32 cellular contexts compared by ENCODE assay signal in genomic region chr1:26213335-26213905, GRCh38. TPM values are rescaled to one million over a fixed set of nuclear protein-coding genes. Genes with fewer than 3 reads are reported as not detected.
"Had no signal": no experiment of that assay in that cellular context is flagged by ENCODE, and none has a peak within 500 bp of the region (broad histone marks: within the 10 kb centered on the region; RNA-seq: fewer than 3 reads in every experiment).

No MANE protein-coding gene starts in this region.

- DNase-seq: activated B cell treated with CpG ODN at 0.5 μM for 24 hours; activated CD4-positive, alpha-beta T cell treated with anti-CD3 and anti-CD28 coated beads for 4 hours; activated CD4-positive, alpha-beta T cell treated with anti-CD3 and anti-CD28 coated beads, Interleukin-2, amount 10 ng/mL, durations not matched to agents 24 days and 14 days; activated CD4-positive, alpha-beta T cell treated with anti-CD3 and anti-CD28 coated beads, Interleukin-2, amount 50 U/mL, for 1 hour; activated CD4-positive, alpha-beta T cell treated with anti-CD3 and anti-CD28 coated beads, Interleukin-2, amount 50 U/mL, for 48 hours; activated CD4-positive, CD25-positive, alpha-beta regulatory T cell treated with anti-CD3 and anti-CD28 coated beads, Interleukin-2, amount 50 U/mL, for 72 hours; activated CD8-positive, alpha-beta memory T cell treated with anti-CD3 and anti-CD28 coated beads, Interleukin-2, amount 50 U/mL, for 4 hours; activated CD8-positive, alpha-beta T cell treated with anti-CD3 and anti-CD28 coated beads for 36 hours; activated gamma-delta T cell treated with Interleukin-2 at 50 U/mL for 16 hours; activated naive CD4-positive, alpha-beta T cell; activated naive CD4-positive, alpha-beta T cell treated with anti-CD3 and anti-CD28 coated beads for 36 hours; activated naive CD8-positive, alpha-beta T cell treated with anti-CD3 and anti-CD28 coated beads, Interleukin-2, amount 10 ng/mL, durations not matched to agents 7 days and 5 days; activated naive CD8-positive, alpha-beta T cell treated with anti-CD3 and anti-CD28 coated beads, Interleukin-2, amount 50 U/mL, for 24 hours; activated T-cell treated with anti-CD3 and anti-CD28 coated beads for 4 hours; activated T-cell treated with anti-CD3 and anti-CD28 coated beads, Interleukin-2, amount 50 U/mL, for 1 hour; activated T-cell treated with anti-CD3 and anti-CD28 coated beads, Interleukin-2, amount 50 U/mL, for 4 hours; activated T-cell treated with anti-CD3 and anti-CD28 coated beads, Interleukin-2, amount 50 U/mL, for 72 hours; amygdala; anterior cingulate cortex; caudate nucleus; cerebellar nuclear complex; colonic mucosa; T-helper 1 cell; T-helper 2 cell; T-helper 9 cell had no signal

RNA-seq across cellular contexts. Expression of gene CATSPER4, which starts 23.0 kb away (rescaled TPM):
- total RNA-seq: activated B cell treated with CpG ODN at 0.5 μM for 24 hours; activated CD4-positive, alpha-beta T cell treated with anti-CD3 and anti-CD28 coated beads, Interleukin-2, amount 10 ng/mL, durations not matched to agents 24 days and 14 days; activated CD8-positive, alpha-beta memory T cell treated with anti-CD3 and anti-CD28 coated beads for 36 hours; activated CD8-positive, alpha-beta T cell treated with anti-CD3 and anti-CD28 coated beads for 36 hours; activated naive CD4-positive, alpha-beta T cell treated with anti-CD3 and anti-CD28 coated beads for 36 hours; activated naive CD8-positive, alpha-beta T cell treated with anti-CD3 and anti-CD28 coated beads, Interleukin-2, amount 10 ng/mL, durations not matched to agents 7 days and 5 days; activated T-cell treated with anti-CD3 and anti-CD28 coated beads, Interleukin-2, amount 50 U/mL, for 4 hours; activated T-helper 1 cell treated with anti-CD3 and anti-CD28 coated beads, Interleukin-12 subunit alpha, Interleukin-12 subunit beta, Interleukin-2, Interleukin-4 antibody, amounts not matched to agents 30 ng/mL and 10 ng/mL and 1 ng/mL, durations not matched to agents 14 hours and 24 hours and 36 hours; activated T-helper 17 cell treated with anti-CD3 and anti-CD28 coated beads, Interleukin-2, amount 50 U/mL, for 72 hours; ascending aorta; cardiac muscle cell; chondrocyte; colonic mucosa had no signal

RNA-seq across cellular contexts. Expression of gene CNKSR1, which starts 36.1 kb away (rescaled TPM):
- total RNA-seq: ascending aorta had no signal

RNA-seq across cellular contexts. Expression of gene ZNF593OS, which starts 41.8 kb away (rescaled TPM):
- total RNA-seq: activated B cell treated with CpG ODN at 0.5 μM for 24 hours; activated CD4-positive, alpha-beta T cell treated with anti-CD3 and anti-CD28 coated beads, Interleukin-2, amount 10 ng/mL, durations not matched to agents 24 days and 14 days; activated CD8-positive, alpha-beta memory T cell treated with anti-CD3 and anti-CD28 coated beads for 36 hours; activated CD8-positive, alpha-beta T cell treated with anti-CD3 and anti-CD28 coated beads for 36 hours; activated naive CD4-positive, alpha-beta T cell treated with anti-CD3 and anti-CD28 coated beads for 36 hours; activated naive CD8-positive, alpha-beta T cell treated with anti-CD3 and anti-CD28 coated beads, Interleukin-2, amount 10 ng/mL, durations not matched to agents 7 days and 5 days; activated T-cell treated with anti-CD3 and anti-CD28 coated beads, Interleukin-2, amount 50 U/mL, for 4 hours; activated T-cell treated with anti-CD3 and anti-CD28 coated beads, Interleukin-2, amount 50 U/mL, for 72 hours; activated T-helper 1 cell treated with anti-CD3 and anti-CD28 coated beads, Interleukin-12 subunit alpha, Interleukin-12 subunit beta, Interleukin-2, Interleukin-4 antibody, amounts not matched to agents 30 ng/mL and 10 ng/mL and 1 ng/mL, durations not matched to agents 14 hours and 24 hours and 36 hours; activated T-helper 17 cell treated with anti-CD3 and anti-CD28 coated beads, Interleukin-2, amount 50 U/mL, for 72 hours; ascending aorta; bronchial epithelial cell; cardiac muscle cell; chondrocyte; colonic mucosa had no signal
